15 cellular contexts compared by ENCODE assay signal in the genomic region with DNA sequence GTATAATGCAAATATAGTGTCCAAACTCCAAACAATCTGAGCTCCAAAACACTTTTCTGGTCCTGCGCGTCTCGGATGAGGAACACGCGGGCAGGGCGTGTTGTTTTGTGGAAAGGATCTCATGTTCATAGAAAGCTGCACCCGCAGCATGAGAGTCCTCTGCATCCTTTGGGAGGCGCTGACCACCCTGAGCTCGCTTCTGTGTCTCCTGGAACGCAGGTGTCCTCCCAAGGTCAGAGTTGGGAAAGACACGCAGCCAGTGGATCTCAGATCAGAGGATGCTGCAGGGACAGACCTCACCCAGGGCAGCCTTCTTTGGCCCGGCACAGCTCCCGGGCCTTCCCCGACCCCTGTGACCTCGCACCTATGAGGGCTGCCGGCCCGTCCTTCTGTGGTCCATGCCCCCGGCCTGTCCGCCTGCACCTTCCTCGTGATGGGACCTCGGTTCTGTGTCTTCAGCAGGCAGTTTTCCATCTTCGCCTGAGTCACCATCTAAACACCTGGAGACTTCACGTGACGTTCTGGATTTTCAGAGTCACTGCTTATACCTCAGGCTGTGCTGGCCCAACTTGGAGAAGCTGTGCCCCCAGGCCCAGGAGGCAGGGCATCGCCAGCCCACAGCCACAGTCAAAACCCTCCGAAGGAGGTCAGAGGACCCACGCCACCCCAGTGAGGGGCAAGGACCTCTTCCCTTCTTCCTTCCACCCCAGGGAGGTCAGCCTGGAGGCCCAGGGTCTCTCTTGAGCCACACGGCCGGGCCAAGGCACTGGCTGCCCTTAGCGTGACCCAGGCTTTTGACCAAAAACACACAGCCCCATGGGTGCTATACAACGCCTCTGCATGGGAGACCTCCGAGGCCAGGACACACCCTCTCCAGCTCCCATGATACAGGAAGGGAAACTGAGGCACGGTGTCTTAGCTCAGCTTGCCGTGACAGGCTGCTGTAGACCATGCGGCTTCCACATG. TPM values are rescaled to one million over a fixed set of nuclear protein-coding genes. Genes with fewer than 3 reads are reported as not detected.
A peak's percentile ranks its signal among the peaks of the same experiment; 100 is the strongest.
DNase-seq lines count a peak whose midpoint lies in the region; ATAC-seq and TF ChIP-seq lines count a peak whose summit lies in the region.
"Had no signal": no experiment of that assay in that cellular context is flagged by ENCODE, and none has a peak within 500 bp of the region (broad histone marks: within the 10 kb centered on the region; RNA-seq: fewer than 3 reads in every experiment).

No MANE protein-coding gene starts in this region.

- TF ChIP-seq CTCF in GM23338 (conservative IDR thresholded peaks at IDR 0.05; ENCODE audit: low read depth in 2 of 2) (peak in 1 of 2 experiments; percentile 48; a peak in 2 of 4 replicates), IMR-90 (conservative IDR thresholded peaks at IDR 0.05; ENCODE audit: low read depth, low read length) (no peak)

- in situ Hi-C loops in IMR-90 (cut with MboI; ENCODE audit: low sequenced_read_pairs) = no loop called here

- H3K56ac ChIP-seq in IMR-90 (ENCODE audit: extremely low read depth, insufficient read depth, low read length) = no peak overlapping the region

- no peak overlapping the region for H2AK5ac ChIP-seq in IMR-90 (ENCODE audit: low read depth, low read length)
- H2AK5ac ChIP-seq in neuronal stem cell (ENCODE audit: low read depth, low read length) = peak overlapping the region; percentile 53

- H3K9me2 ChIP-seq in GM23338 (ENCODE audit: insufficient read depth) = no peaks in the 10 kb centered on the region

- H4K8ac ChIP-seq in IMR-90 (ENCODE audit: low read depth in 2 of 2, low read length in 2 of 2) (no peak overlapping the region), neuronal stem cell (ENCODE audit: low read depth, low read length) (no peak overlapping the region)

- H3K4me3 Mint-ChIP-seq in GM23338 = no peak overlapping the region
- H3K4me3 Mint-ChIP-seq: CD8-positive, alpha-beta memory T cell had no signal

- H3K27me3 ChIP-seq in GM23338 (ENCODE audit: insufficient read depth) (no peaks in the 10 kb centered on the region), IMR-90 (ENCODE audit: control insufficient read depth, insufficient read depth, low read length) (peaks cover 12% of the 10 kb centered on the region; the same call in 1 of the 2 replicates), neuronal stem cell (ENCODE audit: control insufficient read depth in 3 of 3, insufficient read depth in 3 of 3, low read depth in 1 of 3, low read length in 3 of 3) (no peaks in the 10 kb centered on the region)

- DNase-seq in GM23338 (ENCODE audit: low spot score) (no peak), IMR-90 (no peak), ecto neural progenitor cell (ENCODE audit: low spot score) (peak; percentile 46), neuronal stem cell (ENCODE audit: low spot score) (no peak), A172 (ENCODE audit: low spot score) (no peak), OCI-M1 (lab: John Stamatoyannopoulos, UW) (no peak)
- DNase-seq: CD8-positive, alpha-beta memory T cell; DND-41; Kasumi-1; MM.1S; NCI-H1105 treated with DMSO at 0.1 percent for 48 hours; NCI-H187; NK-92 treated with Interleukin-12 subunit alpha and Interleukin-12 subunit beta, amount 100 ng/mL, for 24 hours had no signal

- POLR2A ChIA-PET in IMR-90 (lab: Charles Lee; ENCODE audit: unreplicated experiment) = no interaction called here

- H3K79me1 ChIP-seq in IMR-90 (ENCODE audit: low read depth in 1 of 2, low read length in 2 of 2) = no peaks in the 10 kb centered on the region
- no peaks in the 10 kb centered on the region for H3K79me1 ChIP-seq in neuronal stem cell (ENCODE audit: low read depth, low read length)

- H3K36me3 Mint-ChIP-seq in GM23338 (ENCODE audit: low read depth) = peaks cover 11% of the 10 kb centered on the region
- H3K36me3 Mint-ChIP-seq: CD8-positive, alpha-beta memory T cell had no signal

- no peaks in the 10 kb centered on the region for H4K20me1 ChIP-seq in GM23338 (replicated peaks; ENCODE audit: insufficient read depth)
- H4K20me1 ChIP-seq in IMR-90 (ENCODE audit: insufficient read depth, low read length) = no peaks in the 10 kb centered on the region; the same call in 1 of the 2 replicates

- no peak overlapping the region for H3K18ac ChIP-seq in IMR-90 (ENCODE audit: low read depth, low read length)
- peak overlapping the region; percentile 52 for H3K18ac ChIP-seq in neuronal stem cell (ENCODE audit: low read length)

- H3K9ac ChIP-seq in IMR-90 (ENCODE audit: low read depth, low read length) (no peak overlapping the region), neuronal stem cell (ENCODE audit: low read depth, low read length, poor library complexity) (no peak overlapping the region)

- H3K9me1 ChIP-seq in IMR-90 (ENCODE audit: insufficient read depth, low read length) = no peaks in the 10 kb centered on the region

- H2BK20ac ChIP-seq in IMR-90 (ENCODE audit: low read depth, low read length) = no peak overlapping the region

- no peaks in the 10 kb centered on the region for H3K79me2 ChIP-seq in GM23338 (replicated peaks; ENCODE audit: insufficient read depth)

- H2BK15ac ChIP-seq in IMR-90 (ENCODE audit: low read depth, low read length) (no peak overlapping the region), neuronal stem cell (ENCODE audit: low read length) (peak overlapping the region; percentile 83)

- H4K91ac ChIP-seq in IMR-90 (ENCODE audit: insufficient read depth, low read depth, low read length) (no peak overlapping the region), neuronal stem cell (ENCODE audit: low read depth, low read length, poor library complexity) (no peak overlapping the region)

- no TSS peak for BruUV-seq in IMR-90 (replicated peaks; lab: Mats Ljungman, UMichigan)

- peak overlapping the region; percentile 42 for H2AK9ac ChIP-seq in IMR-90 (replicated peaks; ENCODE audit: low read depth, low read length, poor library complexity)

- peaks cover 24% of the 10 kb centered on the region for H3F3A ChIP-seq in GM23338 (replicated peaks; ENCODE audit: low read depth)

- no peak for TF ChIP-seq POLR2A in IMR-90 (IDR thresholded peaks at IDR 0.05; ENCODE audit: low read depth, low read length)

- H3K4ac ChIP-seq in IMR-90 (ENCODE audit: low read depth, low read length) (no peak overlapping the region), neuronal stem cell (ENCODE audit: low read length) (no peak overlapping the region)

- no peak overlapping the region for H3K4me3 ChIP-seq in GM23338
- no peak overlapping the region for H3K4me3 ChIP-seq in IMR-90 (ENCODE audit: insufficient read depth, low read depth, low read length)
- H3K4me3 ChIP-seq in neuronal stem cell (ENCODE audit: low read length in 2 of 2) = no peak overlapping the region

- H4K5ac ChIP-seq in IMR-90 (ENCODE audit: low read depth, low read length) = no peak overlapping the region

- WGBS in IMR-90 (ENCODE audit: extremely low coverage in 2 of 2, insufficient read length in 1 of 2), 2 experiments = 82% methylated on average over 22 of the region's 35 CpGs; no CpG with 5 or more reads in 1 of the 2 experiments
- WGBS in neuronal stem cell (ENCODE audit: extremely low coverage in 2 of 2, insufficient read length in 2 of 2, insufficient replicate concordance in 1 of 2), 2 donors = no CpG with 5 or more reads among the region's 35 CpGs

- CTCF ChIA-PET in IMR-90 (lab: Yijun Ruan, JAX) = no interaction called here

- TF ChIP-seq RAD21 in IMR-90 (IDR thresholded peaks at IDR 0.05; ENCODE audit: low read length) = no peak

- H2BK12ac ChIP-seq in neuronal stem cell (ENCODE audit: low read length) = no peak overlapping the region

- ATAC-seq in GM23338 (peak; percentile 11), IMR-90 (ENCODE audit: low read depth) (no peak), GM19463 (IDR thresholded peaks at IDR 0.05; ENCODE audit: unreplicated experiment) (no peak)

- H3K9me3 Mint-ChIP-seq in GM23338 = peaks cover 6% of the 10 kb centered on the region; the same call in 1 of the 3 replicates
- H3K9me3 Mint-ChIP-seq: CD8-positive, alpha-beta memory T cell had no signal

- no peak overlapping the region for H3K27ac Mint-ChIP-seq in GM23338
- H3K27ac Mint-ChIP-seq: CD8-positive, alpha-beta memory T cell had no signal

- no peak overlapping the region for H2AFZ ChIP-seq in GM23338
- no peak overlapping the region for H2AFZ ChIP-seq in IMR-90 (replicated peaks; ENCODE audit: low read length, poor library complexity)
- no peak overlapping the region for H2AFZ ChIP-seq in neuronal stem cell (ENCODE audit: low read length)

- dilution Hi-C loops in IMR-90 (cut with HindIII; ENCODE audit: low sequenced_read_pairs, unreplicated experiment) = no loop called here

- H3K14ac ChIP-seq in IMR-90 (replicated peaks; ENCODE audit: low read depth, low read length) = no peak overlapping the region
- H3K14ac ChIP-seq in neuronal stem cell (ENCODE audit: low read length) = no peak overlapping the region

- H3K4me1 ChIP-seq in GM23338 (ENCODE audit: insufficient read depth) (no peaks in the 10 kb centered on the region), IMR-90 (ENCODE audit: control insufficient read depth, insufficient read depth, low read length) (peaks cover 6% of the 10 kb centered on the region), neuronal stem cell (ENCODE audit: control insufficient read depth in 2 of 2, insufficient read depth in 1 of 2, low read depth in 1 of 2, low read length in 2 of 2) (no peaks in the 10 kb centered on the region)

- H3K4me1 Mint-ChIP-seq in GM23338 = peaks cover 16% of the 10 kb centered on the region
- H3K4me1 Mint-ChIP-seq: CD8-positive, alpha-beta memory T cell had no signal

- H3K23ac ChIP-seq in IMR-90 (ENCODE audit: low read depth, low read length) (no peak overlapping the region), neuronal stem cell (ENCODE audit: low read depth, low read length, poor library complexity) (no peak overlapping the region)

- H3K4me2 ChIP-seq in GM23338 (no peak overlapping the region), IMR-90 (ENCODE audit: low read depth, low read length) (no peak overlapping the region), neuronal stem cell (ENCODE audit: insufficient read depth, low read length, poor library complexity, severe bottlenecking) (no peak overlapping the region)

- H2BK5ac ChIP-seq in IMR-90 (ENCODE audit: low read depth, low read length, poor library complexity, severe bottlenecking) (no peak overlapping the region), neuronal stem cell (ENCODE audit: low read length) (no peak overlapping the region)

- intact Hi-C loops in IMR-90 (cut with micrococcal nuclease) = no loop called here

- H3K27ac ChIP-seq in GM23338 (ENCODE audit: low read depth) = no peak overlapping the region
- no peak overlapping the region for H3K27ac ChIP-seq in IMR-90 (ENCODE audit: insufficient read depth, low read length)
- H3K27ac ChIP-seq in neuronal stem cell (replicated peaks; ENCODE audit: low read length) = no peak overlapping the region

- H2BK120ac ChIP-seq in IMR-90 (ENCODE audit: low read depth, low read length) (no peak overlapping the region), neuronal stem cell (ENCODE audit: low read depth, low read length) (no peak overlapping the region)

- H3K36me3 ChIP-seq in GM23338 (ENCODE audit: insufficient read depth) (no peaks in the 10 kb centered on the region), IMR-90 (ENCODE audit: control insufficient read depth, insufficient read depth, low read length) (no peaks in the 10 kb centered on the region), neuronal stem cell (replicated peaks in 1 of 2; ENCODE audit: control insufficient read depth in 2 of 2, insufficient read depth in 2 of 2, low read length in 2 of 2) (peaks cover 0 to 4% of the 10 kb centered on the region in 2 donors)

- H3K9me3 ChIP-seq in IMR-90 (ENCODE audit: control insufficient read depth, insufficient read depth, low read length) (no peaks in the 10 kb centered on the region), neuronal stem cell (replicated peaks in 1 of 2; ENCODE audit: control insufficient read depth in 2 of 2, insufficient read depth in 1 of 2, low read depth in 1 of 2, low read length in 2 of 2) (no peaks in the 10 kb centered on the region)

- H3K27me3 Mint-ChIP-seq in GM23338 (ENCODE audit: insufficient read depth, low read depth, poor library complexity) = peaks cover 41% of the 10 kb centered on the region

RNA-seq across cellular contexts. Expression of a gene that starts 25.9 kb away (rescaled TPM):
- total RNA-seq in GM23338 (2014; rRNA removed; shearing (Covaris generic)) = 26.8 and 48.5 TPM in 2 replicates
- polyA plus RNA-seq in GM23338 (2016; fragmentation: Nextera tagmentation; extraction: Ambion mirVana) (10.4 and 16.9 TPM in 2 replicates), IMR-90 (2012; rRNA removed) (11.8 and 15.9 TPM in 2 replicates)
- total RNA-seq in IMR-90 (2012; rRNA removed) = 1.4 and 1.7 TPM in 2 replicates
- 11.7 and 17.3 TPM in 2 replicates for polyA plus RNA-seq in IMR-90 (2012; cell fraction: cytosol; rRNA removed)
- polyA plus RNA-seq in IMR-90 (2012; cell fraction: nucleus; rRNA removed; ENCODE audit: low replicate concordance) = 14.0 and 49.8 TPM in 2 replicates
- polyA plus RNA-seq in neuronal stem cell (2013, experiment 1 of 2) = 4.2 TPM
- polyA plus RNA-seq in neuronal stem cell (2013, experiment 2 of 2) = 3.8 TPM
- 3.7 and 5.7 TPM in 2 replicates for total RNA-seq in A172 (2014; rRNA removed; shearing (Covaris generic))
- total RNA-seq: OCI-LY7 had no signal
- polyA plus RNA-seq: CD8-positive, alpha-beta memory T cell had no signal

RNA-seq across cellular contexts. Expression of a gene that starts 40.3 kb away (rescaled TPM):
- total RNA-seq in GM23338 (2014; rRNA removed; shearing (Covaris generic)) = 26.2 and 33.8 TPM in 2 replicates
- polyA plus RNA-seq in GM23338 (2016; fragmentation: Nextera tagmentation; extraction: Ambion mirVana) (8.4 and 9.3 TPM in 2 replicates), IMR-90 (2012; rRNA removed) (19.2 and 20.0 TPM in 2 replicates)
- 1.8 and 1.9 TPM in 2 replicates for total RNA-seq in IMR-90 (2012; rRNA removed)
- 7.8 and 17.2 TPM in 2 replicates for polyA plus RNA-seq in IMR-90 (2012; cell fraction: cytosol; rRNA removed)
- 80.3 and 166 TPM in 2 replicates for polyA plus RNA-seq in IMR-90 (2012; cell fraction: nucleus; rRNA removed; ENCODE audit: low replicate concordance)
- polyA plus RNA-seq in neuronal stem cell (2013, experiment 1 of 2) = 21.6 TPM
- polyA plus RNA-seq in neuronal stem cell (2013, experiment 2 of 2) = 22.4 TPM
- 6.9 and 8.0 TPM in 2 replicates for total RNA-seq in A172 (2014; rRNA removed; shearing (Covaris generic))
